Comparison of ENCODE assay signal across 29 cellular contexts in genomic region chr7:47046949-47047348, GRCh38.
A peak's percentile ranks its signal among the peaks of the same experiment; 100 is the strongest.
DNase-seq lines count a peak whose midpoint lies in the region; ATAC-seq and TF ChIP-seq lines count a peak whose summit lies in the region.
"Had no signal": no experiment of that assay in that cellular context is flagged by ENCODE, and none has a peak within 500 bp of the region (broad histone marks: within the 10 kb centered on the region; RNA-seq: fewer than 3 reads in every experiment).

No MANE protein-coding gene starts in this region.

- in situ Hi-C loops in brain microvascular endothelial cell (cut with HindIII; ENCODE audit: low pct_ligation_motif_present, low sequenced_read_pairs): no loop called here

- ATAC-seq in GM23338 (peak; percentile 75), HG03025 (IDR thresholded peaks at IDR 0.05; ENCODE audit: low FRiP score, unreplicated experiment) (no peak)
- ATAC-seq: activated CD8-positive, alpha-beta T cell treated with anti-CD3 and anti-CD28 coated beads for 36 hours; activated naive CD4-positive, alpha-beta T cell treated with anti-CD3 and anti-CD28 coated beads, Interleukin-2, amount 50 U/mL, for 72 hours; esophagus mucosa; HCT116; right lobe of liver; stimulated activated naive B cell treated with anti-CD40 and anti-IgM and Interleukin-4, amounts not matched to agents 10 μg/mL and 1 μg/mL and 100 μg/mL, for 72 hours had no signal

- no peaks in the 10 kb centered on the region for H3K79me1 ChIP-seq in mesendoderm (ENCODE audit: low read length)

- no peaks in the 10 kb centered on the region for H3K9me3 Mint-ChIP-seq in GM23338
- H3K9me3 Mint-ChIP-seq: activated CD8-positive, alpha-beta T cell treated with anti-CD3 and anti-CD28 coated beads for 36 hours; activated naive CD4-positive, alpha-beta T cell treated with anti-CD3 and anti-CD28 coated beads, Interleukin-2, amount 50 U/mL, for 72 hours; nephron progenitor cell; stimulated activated naive B cell treated with anti-CD40 and anti-IgM and Interleukin-4, amounts not matched to agents 10 μg/mL and 1 μg/mL and 100 μg/mL, for 72 hours had no signal

- H3K4me1 ChIP-seq in GM23338 (ENCODE audit: insufficient read depth): 0 out of 2 replicates have a peak, but pooled peaks cover 3% of the 10 kb centered on the region
- H3K4me1 ChIP-seq in mesendoderm (ENCODE audit: control insufficient read depth, low read depth, low read length): no peaks in the 10 kb centered on the region
- peaks cover 37% of the 10 kb centered on the region for H3K4me1 ChIP-seq in suprapubic skin
- H3K4me1 ChIP-seq: colonic mucosa, Peyer's patch had no signal

- no peak overlapping the region for H3K4me3 Mint-ChIP-seq in GM23338
- H3K4me3 Mint-ChIP-seq: activated CD8-positive, alpha-beta T cell treated with anti-CD3 and anti-CD28 coated beads for 36 hours; nephron progenitor cell; stimulated activated naive B cell treated with anti-CD40 and anti-IgM and Interleukin-4, amounts not matched to agents 10 μg/mL and 1 μg/mL and 100 μg/mL, for 72 hours had no signal

- no peaks in the 10 kb centered on the region for H3K36me3 Mint-ChIP-seq in GM23338 (ENCODE audit: low read depth)
- H3K36me3 Mint-ChIP-seq: activated naive CD4-positive, alpha-beta T cell treated with anti-CD3 and anti-CD28 coated beads, Interleukin-2, amount 50 U/mL, for 72 hours; stimulated activated naive B cell treated with anti-CD40 and anti-IgM and Interleukin-4, amounts not matched to agents 10 μg/mL and 1 μg/mL and 100 μg/mL, for 72 hours had no signal

- no peak overlapping the region for H2BK5ac ChIP-seq in mesendoderm (ENCODE audit: low read length)

- no peak overlapping the region for H2BK120ac ChIP-seq in mesendoderm (ENCODE audit: low read depth, low read length)

- peak in 1 of 2 experiments; percentile 8; a peak in 1 of 4 replicates for TF ChIP-seq CTCF in GM23338 (conservative IDR thresholded peaks at IDR 0.05; ENCODE audit: low read depth in 2 of 2)
- no peak for TF ChIP-seq CTCF in epithelial cell of proximal tubule (conservative IDR thresholded peaks at IDR 0.05; ENCODE audit: low read depth, low read length)
- TF ChIP-seq CTCF in suprapubic skin (IDR thresholded peaks at IDR 0.05): no peak
- TF ChIP-seq CTCF in brain microvascular endothelial cell (IDR thresholded peaks at IDR 0.05; ENCODE audit: low read depth, low read length, missing control alignments): no peak

- no peak overlapping the region for H2BK15ac ChIP-seq in mesendoderm (replicated peaks; ENCODE audit: low read depth)

- no peak overlapping the region for H2AK5ac ChIP-seq in mesendoderm (ENCODE audit: low read length)

- no peak overlapping the region for H3K23ac ChIP-seq in mesendoderm (ENCODE audit: low read length)

- H3K79me2 ChIP-seq in GM23338 (replicated peaks; ENCODE audit: insufficient read depth) (no peaks in the 10 kb centered on the region), mesendoderm (ENCODE audit: control insufficient read depth, insufficient read depth, low read length) (no peaks in the 10 kb centered on the region)

- no peaks in the 10 kb centered on the region for H3F3A ChIP-seq in GM23338 (replicated peaks; ENCODE audit: low read depth)

- WGBS in mesendoderm (ENCODE audit: extremely low coverage, insufficient coverage, low lambda C conversion rate): no CpG with 5 or more reads among the region's 9 CpGs
- 25% methylated on average over 9 of the region's 9 CpGs for WGBS in suprapubic skin

- H3K27ac Mint-ChIP-seq in GM23338: no peak overlapping the region
- H3K27ac Mint-ChIP-seq: activated CD8-positive, alpha-beta T cell treated with anti-CD3 and anti-CD28 coated beads for 36 hours; activated naive CD4-positive, alpha-beta T cell treated with anti-CD3 and anti-CD28 coated beads, Interleukin-2, amount 50 U/mL, for 72 hours; nephron progenitor cell; stimulated activated naive B cell treated with anti-CD40 and anti-IgM and Interleukin-4, amounts not matched to agents 10 μg/mL and 1 μg/mL and 100 μg/mL, for 72 hours had no signal

- H3K27ac ChIP-seq in GM23338 (ENCODE audit: low read depth) (no peak overlapping the region), mesendoderm (ENCODE audit: low read depth, low read length) (no peak overlapping the region), suprapubic skin (peak overlapping the region; percentile 5), brain microvascular endothelial cell (no peak overlapping the region)
- H3K27ac ChIP-seq: BLaER1, cardiac muscle cell, colonic mucosa, Peyer's patch, SJCRH30, testis had no signal

- no peaks in the 10 kb centered on the region for H3K36me3 ChIP-seq in GM23338 (ENCODE audit: insufficient read depth)
- no peaks in the 10 kb centered on the region for H3K36me3 ChIP-seq in mesendoderm (ENCODE audit: control insufficient read depth, insufficient read depth, low read length)
- no peaks in the 10 kb centered on the region for H3K36me3 ChIP-seq in suprapubic skin
- no peaks in the 10 kb centered on the region for H3K36me3 ChIP-seq in brain microvascular endothelial cell (replicated peaks)
- H3K36me3 ChIP-seq: BLaER1, cardiac muscle cell, colonic mucosa, Peyer's patch, right lobe of liver, SJCRH30 had no signal

- H3K4me3 ChIP-seq in GM23338 (no peak overlapping the region), epithelial cell of proximal tubule (ENCODE audit: low read depth, low read length) (peak overlapping the region; percentile 26), mesendoderm (ENCODE audit: low read length) (no peak overlapping the region), suprapubic skin (peak overlapping the region; percentile 11), brain microvascular endothelial cell (ENCODE audit: low read depth, low read length) (no peak overlapping the region)
- H3K4me3 ChIP-seq: BLaER1, cardiac muscle cell, colonic mucosa, Peyer's patch, right lobe of liver, SJCRH30, testis had no signal

- no peak for TF ChIP-seq POLR2A in suprapubic skin (IDR thresholded peaks at IDR 0.05)

- no peak overlapping the region for H3K56ac ChIP-seq in mesendoderm (ENCODE audit: low read length)

- no peak overlapping the region for H3K9ac ChIP-seq in mesendoderm (ENCODE audit: low read length)
- H3K9ac ChIP-seq: BLaER1 had no signal

- peaks cover 1% of the 10 kb centered on the region for H3K27me3 Mint-ChIP-seq in GM23338 (ENCODE audit: insufficient read depth, low read depth, poor library complexity)
- H3K27me3 Mint-ChIP-seq: activated CD8-positive, alpha-beta T cell treated with anti-CD3 and anti-CD28 coated beads for 36 hours had no signal

- no peak overlapping the region for H4K8ac ChIP-seq in mesendoderm (ENCODE audit: low read depth, low read length)

- H4K20me1 ChIP-seq in GM23338 (replicated peaks; ENCODE audit: insufficient read depth): no peaks in the 10 kb centered on the region
- H4K20me1 ChIP-seq: BLaER1 had no signal

- H3K9me2 ChIP-seq in GM23338 (ENCODE audit: insufficient read depth): 0 out of 2 replicates have a peak, but pooled peaks cover 2% of the 10 kb centered on the region

- H3K27me3 ChIP-seq in GM23338 (ENCODE audit: insufficient read depth) (no peaks in the 10 kb centered on the region), mesendoderm (ENCODE audit: insufficient read depth, low read length, poor library complexity) (no peaks in the 10 kb centered on the region), suprapubic skin (no peaks in the 10 kb centered on the region), brain microvascular endothelial cell (replicated peaks) (no peaks in the 10 kb centered on the region)
- H3K27me3 ChIP-seq: BLaER1, cardiac muscle cell, colonic mucosa, Peyer's patch, right lobe of liver, SJCRH30, testis had no signal

- DNase-seq in GM23338 (ENCODE audit: low spot score): peak; percentile 7
- DNase-seq in epithelial cell of proximal tubule (ENCODE audit: low read depth): no peak
- peak; percentile 1 for DNase-seq in mesendoderm
- DNase-seq in suprapubic skin (ENCODE audit: low spot score in 2 of 2): no peak
- no peak for DNase-seq in brain microvascular endothelial cell
- no peak for DNase-seq in stimulated activated CD4-positive, alpha-beta T cell treated with anti-CD3 and anti-CD28 coated beads, Interleukin-2, amount 100 ng/mL, for 24 hours
- DNase-seq: ACHN; activated CD4-positive, alpha-beta T cell treated with anti-CD3 and anti-CD28 coated beads for 1 hour; activated CD8-positive, alpha-beta T cell treated with anti-CD3 and anti-CD28 coated beads for 36 hours; colonic mucosa; COR-L47; DMS79 treated with DMSO at 0.1 percent for 48 hours; effector CD8-positive, alpha-beta T cell; foreskin fibroblast; NCI-H1105; NCI-H2029; NCI-H526 treated with DMSO at 0.1 percent for 48 hours; nephron progenitor cell; Peyer's patch; right lobe of liver; SJCRH30; stimulated activated naive B cell treated with anti-CD40 and anti-IgM and Interleukin-4, amounts not matched to agents 10 μg/mL and 1 μg/mL and 100 μg/mL, for 72 hours had no signal

- no peak for TF ChIP-seq EP300 in suprapubic skin (IDR thresholded peaks at IDR 0.05)

- no peak overlapping the region for H3K18ac ChIP-seq in mesendoderm (ENCODE audit: low read length)

- peaks cover 13% of the 10 kb centered on the region; the same call in 2 of the 3 replicates for H3K4me1 Mint-ChIP-seq in GM23338
- H3K4me1 Mint-ChIP-seq: stimulated activated naive B cell treated with anti-CD40 and anti-IgM and Interleukin-4, amounts not matched to agents 10 μg/mL and 1 μg/mL and 100 μg/mL, for 72 hours had no signal

- no peaks in the 10 kb centered on the region for H3K9me3 ChIP-seq in suprapubic skin
- H3K9me3 ChIP-seq: BLaER1, colonic mucosa, Peyer's patch, right lobe of liver, SJCRH30, testis had no signal

- H4K5ac ChIP-seq in mesendoderm (ENCODE audit: low read length): no peak overlapping the region

- no peak overlapping the region for H3K4me2 ChIP-seq in GM23338
- no peak overlapping the region for H3K4me2 ChIP-seq in mesendoderm (ENCODE audit: low read length)

- H3K4ac ChIP-seq in mesendoderm (ENCODE audit: low read depth, low read length): no peak overlapping the region

- peak overlapping the region; percentile 29; the same call in 1 of the 2 replicates for H2AFZ ChIP-seq in GM23338

TF ChIP-seq in GM23338, 12 proteins besides CTCF, POLR2A, EP300 and RAD21 (continues in another document):
- TF ChIP-seq STAT1 (IDR thresholded peaks at IDR 0.05; ENCODE audit: unreplicated experiment) (no peak), EZH2 (IDR thresholded peaks at IDR 0.05; ENCODE audit: low read depth, unreplicated experiment) (no peak), ZNF114 (CRISPR knock-in tag; IDR thresholded peaks at IDR 0.05) (no peak), EZH2phosphoT487 (IDR thresholded peaks at IDR 0.05; ENCODE audit: unreplicated experiment) (no peak), JUNB (IDR thresholded peaks at IDR 0.05; ENCODE audit: unreplicated experiment) (no peak), CREB1 (CRISPR knock-in tag; IDR thresholded peaks at IDR 0.05; ENCODE audit: low read depth) (no peak)

Comparison
In these comparisons a context has a peak if more than half of its experiments do, and no peak if none do; other contexts are left out.
1. DNase-seq: peak in GM23338 (single experiment) and mesendoderm (single experiment); none in epithelial cell of proximal tubule (single experiment), suprapubic skin (0 of 2), brain microvascular endothelial cell (single experiment) and stimulated activated CD4-positive, alpha-beta T cell treated with anti-CD3 and anti-CD28 coated beads, Interleukin-2, amount 100 ng/mL, for 24 hours (0 of 2).
2. H3K4me3 ChIP-seq: peak in epithelial cell of proximal tubule (single experiment) and suprapubic skin (single experiment); none in GM23338 (single experiment), mesendoderm (single experiment) and brain microvascular endothelial cell (single experiment).